25 cellular contexts compared by ENCODE assay signal in the genomic region with DNA sequence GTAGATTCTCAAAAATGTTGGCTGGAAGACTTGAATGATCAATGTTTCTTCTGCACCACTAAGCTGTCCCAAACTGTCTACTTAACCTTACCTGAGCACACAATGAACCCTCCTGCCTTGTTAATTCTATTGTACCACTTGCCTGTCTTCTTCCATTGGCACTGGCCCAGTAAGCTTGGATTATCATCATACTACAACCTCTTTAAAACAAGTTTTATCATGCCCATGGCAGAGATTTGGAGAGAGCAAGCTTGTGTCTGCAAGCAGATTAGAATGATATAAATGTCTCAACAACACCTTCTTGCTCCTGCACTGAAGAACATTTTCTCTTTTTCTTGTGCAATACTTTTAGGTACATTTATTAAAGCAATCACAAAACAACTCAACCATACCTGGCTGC.
DNase-seq lines count a peak whose midpoint lies in the region; ATAC-seq, FAIRE-seq and TF ChIP-seq lines count a peak whose summit lies in the region.
"Had no signal": no experiment of that assay in that cellular context is flagged by ENCODE, and none has a peak within 500 bp of the region (broad histone marks: within the 10 kb centered on the region; RNA-seq: fewer than 3 reads in every experiment).

No MANE protein-coding gene starts in this region.

- TF ChIP-seq CTCF in MCF 10A (IDR thresholded peaks at IDR 0.05; ENCODE audit: unreplicated experiment), result no peak
- no peak for TF ChIP-seq CTCF in bronchial epithelial cell (IDR thresholded peaks at IDR 0.05; ENCODE audit: insufficient read depth, low read length, severe bottlenecking)

- no peak overlapping the region for H3K4me3 ChIP-seq in bronchial epithelial cell (ENCODE audit: low read depth, low read length)
- H3K4me3 ChIP-seq: BLaER1 treated with 17β-estradiol and CSF1 and Interleukin-3, amounts not matched to agents 10 nM and 100 nM; GM12878; GM23248 had no signal

- H3K4me1 Mint-ChIP-seq in MCF 10A (ENCODE audit: insufficient read depth, unreplicated experiment), result peaks cover 9% of the 10 kb centered on the region
- H3K4me1 Mint-ChIP-seq: CD14-positive monocyte had no signal

- H3K27me3 ChIP-seq in bronchial epithelial cell (ENCODE audit: control insufficient read depth, insufficient read depth, low read length), result no peaks in the 10 kb centered on the region
- H3K27me3 ChIP-seq: BE2C had no signal

- POLR2A ChIA-PET in MCF 10A (lab: Yijun Ruan, JAX), result interaction anchor here (0.7 to 1.6 kb wide), 2 partner anchors 20 to 74 kb away, joined by 4 to 5 read pairs; a partner anchor contains a TSS

- FAIRE-seq in bronchial epithelial cell (lab: Jason Lieb, UNC), result no peak
- FAIRE-seq: A204.1, D721Med, GM12878, GM19239, H1 had no signal

- CTCF ChIA-PET in MCF 10A (lab: Yijun Ruan, JAX), result interaction anchor here (0.9 to 1.4 kb wide), 3 partner anchors 15 to 171 kb away, joined by 3 to 6 read pairs (median 4); no protein-coding TSS in a partner anchor

- H3K36me3 Mint-ChIP-seq in MCF 10A (ENCODE audit: insufficient read depth, unreplicated experiment), result no peaks in the 10 kb centered on the region
- H3K36me3 Mint-ChIP-seq: CD14-positive monocyte; CD8-positive, alpha-beta memory T cell had no signal

- no peaks in the 10 kb centered on the region for H3K27me3 Mint-ChIP-seq in MCF 10A (ENCODE audit: insufficient read depth, unreplicated experiment)

- no peak overlapping the region for H3K27ac Mint-ChIP-seq in MCF 10A (ENCODE audit: low read depth, unreplicated experiment)
- H3K27ac Mint-ChIP-seq: CD14-positive monocyte; CD4-positive, alpha-beta T cell; CD8-positive, alpha-beta memory T cell had no signal

- H3K4me3 Mint-ChIP-seq in MCF 10A (ENCODE audit: unreplicated experiment), result no peak overlapping the region
- H3K4me3 Mint-ChIP-seq: CD14-positive monocyte; CD4-positive, alpha-beta T cell; CD8-positive, alpha-beta memory T cell had no signal

- peak; percentile 57 for DNase-seq in MCF 10A (ENCODE audit: unreplicated experiment)
- peak; percentile 44 for DNase-seq in bronchial epithelial cell (ENCODE audit: low read depth)
- no peak for DNase-seq in SHP77 treated with DMSO at 0.1 percent for 48 hours (lab: John Stamatoyannopoulos, UW)
- DNase-seq in inferior parietal cortex (ENCODE audit: extremely low spot score), result no peak
- no peak for DNase-seq in A172 (ENCODE audit: low spot score)
- DNase-seq: ACHN; AML-193; BE2C; CD4-positive, alpha-beta T cell; CD8-positive, alpha-beta memory T cell; DMS 273 treated with DMSO at 0.1 percent for 48 hours; DMS79; EL; GDM1; GM23248; H7; HCEC 1CT had no signal

- peaks cover 23% of the 10 kb centered on the region for H3K9me3 Mint-ChIP-seq in MCF 10A (ENCODE audit: unreplicated experiment)
- H3K9me3 Mint-ChIP-seq: CD4-positive, alpha-beta T cell; CD8-positive, alpha-beta memory T cell had no signal

- no peaks in the 10 kb centered on the region for H3K36me3 ChIP-seq in bronchial epithelial cell (ENCODE audit: control insufficient read depth, insufficient read depth, low read length)
- H3K36me3 ChIP-seq: BE2C; BLaER1 treated with 17β-estradiol and CSF1 and Interleukin-3, amounts not matched to agents 10 nM and 100 nM had no signal

- peak; percentile 51 for ATAC-seq in esophagus mucosa
- ATAC-seq: GM12878 had no signal

- no TSS peak for BruUV-seq in MCF 10A (replicated peaks; lab: Mats Ljungman, UMichigan)

- intact Hi-C loops in MCF 10A (cut with micrococcal nuclease), result no loop called here

Comparison
In these comparisons a context has a peak if more than half of its experiments do, and no peak if none do; other contexts are left out.
1. DNase-seq: peak in MCF 10A (single experiment) and bronchial epithelial cell (single experiment); none in SHP77 treated with DMSO at 0.1 percent for 48 hours (single experiment), inferior parietal cortex (single experiment) and A172 (single experiment).